Comparison of ENCODE assay signal across 25 cellular contexts in the genomic region with DNA sequence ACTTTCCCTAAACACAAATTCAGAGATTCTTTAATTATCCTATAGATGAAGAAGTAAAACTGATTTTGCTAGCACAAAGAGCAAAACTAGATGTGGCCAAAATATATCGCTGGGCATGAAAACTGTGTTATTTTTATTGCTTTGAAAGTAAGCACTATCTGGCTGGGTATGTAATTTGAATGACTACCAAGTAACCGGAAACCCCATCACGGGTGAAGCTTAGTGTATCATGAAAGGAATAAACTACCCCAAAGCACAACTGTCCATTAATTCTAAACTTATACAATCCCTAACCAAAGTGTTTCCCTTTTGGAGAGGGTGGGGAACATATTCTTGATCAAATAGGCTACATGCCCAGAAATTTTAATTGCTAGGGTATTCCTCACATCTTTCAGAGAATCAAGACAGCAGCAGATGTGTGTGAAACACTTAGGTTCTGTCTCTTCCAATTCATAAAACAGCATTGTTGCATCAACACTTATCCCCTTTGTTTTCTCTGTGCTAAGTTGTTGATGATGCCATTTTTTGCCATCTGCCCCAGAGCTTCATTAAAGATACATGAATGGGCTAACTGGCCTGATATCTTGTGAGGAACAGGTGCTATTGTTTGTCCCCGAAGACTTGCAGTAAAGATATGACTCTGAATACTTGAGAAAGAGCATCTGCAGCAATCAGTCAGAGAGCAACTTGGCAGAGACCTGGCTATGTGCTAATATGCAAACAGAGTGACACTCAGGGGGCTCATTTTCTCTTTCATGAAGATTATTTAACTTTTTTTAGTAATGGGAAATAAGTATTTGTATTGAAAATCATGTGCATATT.
DNase-seq lines count a peak whose midpoint lies in the region; ATAC-seq and TF ChIP-seq lines count a peak whose summit lies in the region.
"Had no signal": no experiment of that assay in that cellular context is flagged by ENCODE, and none has a peak within 500 bp of the region (broad histone marks: within the 10 kb centered on the region; RNA-seq: fewer than 3 reads in every experiment).

No MANE protein-coding gene starts in this region.

- no peak overlapping the region for H3K4me3 Mint-ChIP-seq in glutamatergic neuron (ENCODE audit: unreplicated experiment)
- H3K4me3 Mint-ChIP-seq: activated CD8-positive, alpha-beta T cell treated with anti-CD3 and anti-CD28 coated beads, Interleukin-2, amount 10 ng/mL, durations not matched to agents 7 days and 5 days; natural killer cell treated with Interleukin-12 subunit alpha and Interleukin-12 subunit beta and Interleukin-15 and Interleukin-18, amount 100 ng/mL, for 72 hours; stimulated activated effector memory CD8-positive, alpha-beta T cell treated with anti-CD3 and anti-CD28 coated beads, Interleukin-12 subunit alpha, Interleukin-12 subunit beta, amount 100 ng/mL, for 72 hours had no signal

- no peaks in the 10 kb centered on the region for H3K27me3 Mint-ChIP-seq in glutamatergic neuron (ENCODE audit: unreplicated experiment)
- H3K27me3 Mint-ChIP-seq: natural killer cell treated with Interleukin-12 subunit alpha and Interleukin-12 subunit beta and Interleukin-15 and Interleukin-18, amount 100 ng/mL, for 72 hours had no signal

- H2AFZ ChIP-seq in Karpas-422 (ENCODE audit: low read length), result no peak overlapping the region

- H3K36me3 Mint-ChIP-seq in glutamatergic neuron (ENCODE audit: unreplicated experiment), result no peaks in the 10 kb centered on the region
- H3K36me3 Mint-ChIP-seq: activated naive CD4-positive, alpha-beta T cell treated with anti-CD3 and anti-CD28 coated beads, Interleukin-2, amount 50 U/mL, for 72 hours; natural killer cell treated with Interleukin-12 subunit alpha and Interleukin-12 subunit beta and Interleukin-15 and Interleukin-18, amount 100 ng/mL, for 72 hours; stimulated activated effector memory CD8-positive, alpha-beta T cell treated with anti-CD3 and anti-CD28 coated beads, Interleukin-12 subunit alpha, Interleukin-12 subunit beta, amount 100 ng/mL, for 72 hours had no signal

- peaks cover 9% of the 10 kb centered on the region for H3K4me1 Mint-ChIP-seq in glutamatergic neuron (ENCODE audit: low read depth, unreplicated experiment)
- H3K4me1 Mint-ChIP-seq: stimulated activated effector memory CD8-positive, alpha-beta T cell treated with anti-CD3 and anti-CD28 coated beads, Interleukin-12 subunit alpha, Interleukin-12 subunit beta, amount 100 ng/mL, for 72 hours had no signal

- H3K4me1 ChIP-seq in Karpas-422 (ENCODE audit: low read length), result peaks cover 7% of the 10 kb centered on the region; the same call in 1 of the 2 replicates
- H3K4me1 ChIP-seq in effector memory CD4-positive, alpha-beta T cell (ENCODE audit: control insufficient read depth, insufficient read depth, low read length, poor library complexity, severe bottlenecking), result no peaks in the 10 kb centered on the region
- H3K4me1 ChIP-seq: BLaER1 treated with 17β-estradiol and CSF1 and Interleukin-3, amounts not matched to agents 10 nM and 100 nM; colonic mucosa; lower lobe of right lung; upper lobe of left lung had no signal

- no peaks in the 10 kb centered on the region for H3K27me3 ChIP-seq in Karpas-422 (ENCODE audit: low read length)
- no peaks in the 10 kb centered on the region for H3K27me3 ChIP-seq in effector memory CD4-positive, alpha-beta T cell (replicated peaks; ENCODE audit: control insufficient read depth, insufficient read depth, low read length, poor library complexity, severe bottlenecking)
- H3K27me3 ChIP-seq: BLaER1 treated with 17β-estradiol and CSF1 and Interleukin-3, amounts not matched to agents 10 nM and 100 nM; colonic mucosa; heart right ventricle; upper lobe of left lung had no signal

- H3K79me2 ChIP-seq in Karpas-422 (ENCODE audit: low read length), result no peaks in the 10 kb centered on the region

- TF ChIP-seq CTCF in glutamatergic neuron (IDR thresholded peaks at IDR 0.05; ENCODE audit: partially characterized antibody, unreplicated experiment), result no peak

- peak overlapping the region; percentile 73 for H3K27ac Mint-ChIP-seq in glutamatergic neuron (ENCODE audit: unreplicated experiment)
- H3K27ac Mint-ChIP-seq: activated CD8-positive, alpha-beta T cell treated with anti-CD3 and anti-CD28 coated beads, Interleukin-2, amount 10 ng/mL, durations not matched to agents 7 days and 5 days; activated naive CD4-positive, alpha-beta T cell treated with anti-CD3 and anti-CD28 coated beads, Interleukin-2, amount 50 U/mL, for 72 hours; natural killer cell treated with Interleukin-12 subunit alpha and Interleukin-12 subunit beta and Interleukin-15 and Interleukin-18, amount 100 ng/mL, for 72 hours; stimulated activated effector memory CD8-positive, alpha-beta T cell treated with anti-CD3 and anti-CD28 coated beads, Interleukin-12 subunit alpha, Interleukin-12 subunit beta, amount 100 ng/mL, for 72 hours had no signal

- ATAC-seq in left ventricle myocardium superior, result peak; percentile 55
- ATAC-seq: activated CD8-positive, alpha-beta T cell treated with anti-CD3 and anti-CD28 coated beads, Interleukin-2, amount 10 ng/mL, durations not matched to agents 7 days and 5 days; activated naive CD4-positive, alpha-beta T cell treated with anti-CD3 and anti-CD28 coated beads, Interleukin-2, amount 50 U/mL, for 72 hours; lower lobe of right lung; natural killer cell treated with Interleukin-12 subunit alpha and Interleukin-12 subunit beta and Interleukin-15 and Interleukin-18, amount 100 ng/mL, for 72 hours; stimulated activated effector memory CD8-positive, alpha-beta T cell treated with anti-CD3 and anti-CD28 coated beads, Interleukin-12 subunit alpha, Interleukin-12 subunit beta, amount 100 ng/mL, for 72 hours had no signal

- no peaks in the 10 kb centered on the region for H4K20me1 ChIP-seq in Karpas-422 (ENCODE audit: insufficient read depth, low read depth, low read length)
- H4K20me1 ChIP-seq: BLaER1 treated with 17β-estradiol and CSF1 and Interleukin-3, amounts not matched to agents 10 nM and 100 nM had no signal

- H3K27ac ChIP-seq in Karpas-422 (ENCODE audit: low read length), result no peak overlapping the region
- no peak overlapping the region for H3K27ac ChIP-seq in effector memory CD4-positive, alpha-beta T cell (ENCODE audit: insufficient read depth, low read length, poor library complexity, severe bottlenecking)
- H3K27ac ChIP-seq: BLaER1 treated with 17β-estradiol and CSF1 and Interleukin-3, amounts not matched to agents 10 nM and 100 nM; colonic mucosa; heart right ventricle; lower lobe of right lung; upper lobe of left lung had no signal

- H3K9me3 ChIP-seq in Karpas-422 (ENCODE audit: low read length), result no peaks in the 10 kb centered on the region
- H3K9me3 ChIP-seq in effector memory CD4-positive, alpha-beta T cell (ENCODE audit: control insufficient read depth, low read length), result no peaks in the 10 kb centered on the region
- H3K9me3 ChIP-seq: BLaER1 treated with 17β-estradiol and CSF1 and Interleukin-3, amounts not matched to agents 10 nM and 100 nM; Caco-2; colonic mucosa; heart right ventricle; lower lobe of right lung; upper lobe of left lung had no signal

- no peak overlapping the region for H3K9ac ChIP-seq in Karpas-422 (ENCODE audit: low read length)
- H3K9ac ChIP-seq: BLaER1 treated with 17β-estradiol and CSF1 and Interleukin-3, amounts not matched to agents 10 nM and 100 nM had no signal

- H3K9me2 ChIP-seq in Karpas-422 (replicated peaks; ENCODE audit: insufficient read depth, low read length), result no peaks in the 10 kb centered on the region

- no peaks in the 10 kb centered on the region for H3K9me3 Mint-ChIP-seq in glutamatergic neuron (ENCODE audit: unreplicated experiment)

- H3K4me3 ChIP-seq in Karpas-422 (ENCODE audit: low read length), result no peak overlapping the region
- H3K4me3 ChIP-seq in effector memory CD4-positive, alpha-beta T cell (ENCODE audit: insufficient read depth, low read depth, low read length, poor library complexity, severe bottlenecking), result no peak overlapping the region
- H3K4me3 ChIP-seq: BLaER1 treated with 17β-estradiol and CSF1 and Interleukin-3, amounts not matched to agents 10 nM and 100 nM; colonic mucosa; heart right ventricle; lower lobe of right lung; upper lobe of left lung had no signal

- intact Hi-C loops in left ventricle myocardium superior (cut with micrococcal nuclease) (no loop called here), cardiac septum (cut with DNase I) (loop anchor here (10.0 kb wide), 1 partner anchor 293 kb away; no protein-coding TSS in a partner anchor)

- no peak overlapping the region for H3K4me2 ChIP-seq in Karpas-422 (ENCODE audit: low read depth, low read length, poor library complexity, severe bottlenecking)
- H3K4me2 ChIP-seq: BLaER1 treated with 17β-estradiol and CSF1 and Interleukin-3, amounts not matched to agents 10 nM and 100 nM had no signal

- no peaks in the 10 kb centered on the region for H3K36me3 ChIP-seq in Karpas-422 (ENCODE audit: insufficient read depth, low read length)
- no peaks in the 10 kb centered on the region for H3K36me3 ChIP-seq in effector memory CD4-positive, alpha-beta T cell (ENCODE audit: control insufficient read depth, insufficient read depth, low read length)
- H3K36me3 ChIP-seq: BLaER1 treated with 17β-estradiol and CSF1 and Interleukin-3, amounts not matched to agents 10 nM and 100 nM; colonic mucosa; heart right ventricle; lower lobe of right lung; upper lobe of left lung had no signal

- DNase-seq in left ventricle myocardium superior (no peak), cardiac septum (ENCODE audit: low spot score) (no peak), NCI-H446 treated with DMSO at 0.1 percent for 48 hours (lab: John Stamatoyannopoulos, UW) (peak; percentile 77), glutamatergic neuron (no peak), dedifferentiated amniotic fluid mesenchymal stem cell (ENCODE audit: extremely low spot score) (no peak), Karpas-422 (no peak)
- no peak for DNase-seq in effector memory CD4-positive, alpha-beta T cell
- DNase-seq: activated CD8-positive, alpha-beta T cell treated with anti-CD3 and anti-CD28 coated beads, Interleukin-2, amount 10 ng/mL, durations not matched to agents 7 days and 5 days; activated T-cell treated with anti-CD3 and anti-CD28 coated beads for 4 hours; Caco-2; colonic mucosa; heart right ventricle; KG1; lower lobe of right lung; MM.1S; NCI-H2029; NCI-H82; OCI-M1; stimulated activated CD4-positive, alpha-beta T cell treated with anti-CD3 and anti-CD28 coated beads, Interleukin-4, amount 100 ng/mL, for 24 hours; substantia nigra; upper lobe of left lung had no signal
